Comparison of ENCODE assay signal across 20 cellular contexts in the genomic region with DNA sequence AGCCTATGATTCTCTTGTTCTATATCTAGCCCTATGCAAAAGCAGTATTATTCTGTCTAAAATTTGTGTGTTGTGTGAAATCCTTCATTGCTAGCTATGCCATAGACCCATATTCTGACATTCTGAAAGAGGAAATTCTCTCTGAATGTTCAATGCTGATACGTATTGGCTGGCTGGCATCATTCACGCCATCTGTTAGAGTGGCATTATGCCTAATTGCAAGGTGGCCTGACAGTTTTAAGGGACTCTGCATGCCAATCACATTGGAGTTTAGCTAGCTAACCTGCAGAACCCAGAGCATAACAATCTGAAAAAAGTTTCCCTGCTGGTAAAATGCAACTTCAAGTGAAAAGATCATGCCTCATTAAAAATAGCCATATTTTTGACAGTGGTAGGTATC.
"Had no signal": no experiment of that assay in that cellular context is flagged by ENCODE, and none has a peak within 500 bp of the region (broad histone marks: within the 10 kb centered on the region; RNA-seq: fewer than 3 reads in every experiment).

No MANE protein-coding gene starts in this region.

- ATAC-seq: esophagus mucosa; gastrocnemius medialis; heart left ventricle; left lobe of liver; natural killer cell; psoas muscle; right cardiac atrium; stimulated activated memory B cell treated with anti-CD40 and anti-IgM and Interleukin-4, amounts not matched to agents 10 μg/mL and 1 μg/mL and 100 μg/mL, for 72 hours; stimulated activated naive CD8-positive, alpha-beta T cell treated with anti-CD3 and anti-CD28 coated beads, Interleukin-15, Interleukin-2, amounts not matched to agents 100 U/mL and 50 U/mL, for 24 hours had no signal

- DNase-seq: effector CD8-positive, alpha-beta T cell; endodermal cell; foreskin fibroblast; gastrocnemius medialis; heart left ventricle; kidney; natural killer cell; occipital lobe; ovary; posterior cingulate gyrus; psoas muscle; right cardiac atrium; sigmoid colon; stimulated activated CD4-positive, alpha-beta T cell treated with anti-CD3 and anti-CD28 coated beads, Interleukin-4, amount 100 ng/mL, for 4 hours; stimulated activated naive CD8-positive, alpha-beta T cell treated with anti-CD3 and anti-CD28 coated beads, Interleukin-15, Interleukin-2, amounts not matched to agents 100 U/mL and 50 U/mL, for 24 hours; testis; tibial artery had no signal
